ENCODE assay signal across 1 cellular context in the genomic region with DNA sequence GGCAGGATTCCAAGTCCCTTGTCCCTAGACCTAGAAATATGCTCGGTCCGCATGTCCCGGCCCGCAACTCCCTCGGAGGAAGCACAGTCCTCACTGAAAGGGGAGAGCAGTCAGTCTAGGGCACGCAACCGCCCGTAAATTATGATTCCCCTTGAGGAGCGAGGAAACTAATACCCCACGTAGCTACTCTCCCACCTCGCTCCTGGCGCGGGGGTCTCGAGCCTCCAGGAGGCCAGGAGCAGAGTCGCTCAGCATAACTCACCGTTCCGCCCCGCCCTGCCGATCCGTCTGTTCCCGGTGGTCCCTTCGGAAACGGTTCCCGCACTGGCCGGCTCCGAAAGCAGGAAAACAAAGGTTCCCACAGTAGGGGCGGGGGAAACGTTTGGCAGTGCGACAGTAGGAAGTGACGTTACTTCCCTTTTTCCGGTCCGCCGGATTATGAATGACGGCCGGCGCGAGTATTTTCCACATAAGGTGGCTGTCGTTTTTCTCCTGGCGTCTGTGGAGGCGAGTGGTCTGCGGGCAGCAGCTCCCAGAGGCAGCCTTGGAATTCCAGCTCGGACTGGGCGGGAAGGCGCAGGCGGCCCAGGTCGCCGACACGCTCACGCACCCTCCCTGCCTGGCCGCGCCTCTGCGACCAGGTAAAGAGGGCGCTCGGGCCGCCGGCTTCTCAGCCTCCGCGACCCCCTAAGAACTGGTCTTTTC.
TF ChIP-seq lines count a peak whose summit lies in the region.

A gene with protein sequence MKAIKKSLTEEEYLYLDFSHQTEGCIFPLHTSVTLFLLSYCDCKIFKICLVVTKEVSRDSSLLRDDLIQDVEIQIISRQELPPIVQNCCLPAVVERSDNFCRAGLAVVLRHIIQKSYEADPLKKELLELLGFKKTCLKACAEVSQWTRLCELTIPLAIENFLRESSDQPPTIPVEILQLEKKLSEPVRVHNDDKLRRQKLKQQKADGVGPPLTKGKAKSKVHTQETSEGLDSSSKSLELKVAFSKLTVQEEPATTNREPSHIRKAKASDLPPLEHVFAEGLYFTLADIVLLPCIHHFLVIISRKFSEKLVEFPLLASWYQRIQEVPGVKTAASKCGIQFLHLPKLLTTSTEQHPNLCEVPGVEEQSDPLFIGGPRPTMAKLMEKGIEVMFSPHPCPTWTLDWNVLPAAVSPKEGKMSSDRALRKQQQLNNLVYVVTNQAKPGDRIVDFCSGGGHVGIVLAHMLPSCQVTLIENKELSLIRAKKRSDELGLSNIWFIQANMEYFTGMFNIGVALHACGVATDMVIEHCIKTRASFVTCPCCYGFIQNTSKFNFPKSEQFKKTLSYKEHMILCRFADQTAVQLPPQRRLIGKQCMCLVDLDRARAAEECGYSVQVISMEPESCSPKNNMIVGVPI (plus strand): TSS at position 409 of the 705 bp plus-strand sequence. CDS start 8,830 bp downstream, outside the sequence.
Gene INTS12 (minus strand): TSS at position 314 of the 705 bp plus-strand sequence. CDS start 8,684 bp downstream, outside the sequence.

TF ChIP-seq in HepG2, 621 proteins besides CTCF, POLR2A, EP300 and RAD21 (continued from another document and continues in another):
- TF ChIP-seq, protein P1, sequence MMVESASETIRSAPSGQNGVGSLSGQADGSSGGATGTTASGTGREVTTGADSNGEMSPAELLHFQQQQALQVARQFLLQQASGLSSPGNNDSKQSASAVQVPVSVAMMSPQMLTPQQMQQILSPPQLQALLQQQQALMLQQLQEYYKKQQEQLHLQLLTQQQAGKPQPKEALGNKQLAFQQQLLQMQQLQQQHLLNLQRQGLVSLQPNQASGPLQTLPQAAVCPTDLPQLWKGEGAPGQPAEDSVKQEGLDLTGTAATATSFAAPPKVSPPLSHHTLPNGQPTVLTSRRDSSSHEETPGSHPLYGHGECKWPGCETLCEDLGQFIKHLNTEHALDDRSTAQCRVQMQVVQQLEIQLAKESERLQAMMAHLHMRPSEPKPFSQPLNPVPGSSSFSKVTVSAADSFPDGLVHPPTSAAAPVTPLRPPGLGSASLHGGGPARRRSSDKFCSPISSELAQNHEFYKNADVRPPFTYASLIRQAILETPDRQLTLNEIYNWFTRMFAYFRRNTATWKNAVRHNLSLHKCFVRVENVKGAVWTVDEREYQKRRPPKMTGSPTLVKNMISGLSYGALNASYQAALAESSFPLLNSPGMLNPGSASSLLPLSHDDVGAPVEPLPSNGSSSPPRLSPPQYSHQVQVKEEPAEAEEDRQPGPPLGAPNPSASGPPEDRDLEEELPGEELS (CRISPR knock-in tag; IDR thresholded peaks at IDR 0.05) = peak; percentile 75
- TF ChIP-seq AHDC1 (CRISPR knock-in tag; IDR thresholded peaks at IDR 0.05; ENCODE audit: borderline replicate concordance) (peak; percentile 82), CENPX (CRISPR knock-in tag; IDR thresholded peaks at IDR 0.05) (no peak), MEIS1 (CRISPR knock-in tag; IDR thresholded peaks at IDR 0.05; ENCODE audit: borderline replicate concordance) (peak; percentile 86), MIER2 (CRISPR knock-in tag; IDR thresholded peaks at IDR 0.05) (peak; percentile 87), KAT2B (IDR thresholded peaks at IDR 0.05; ENCODE audit: borderline replicate concordance, low read depth, low read length) (no peak), ZNF124 (CRISPR knock-in tag; IDR thresholded peaks at IDR 0.05) (peak; percentile 98), ZFP90 (CRISPR knock-in tag; IDR thresholded peaks at IDR 0.05; ENCODE audit: borderline replicate concordance) (peak; percentile 79; the same call in 1 of the 2 replicates), ZNF317 (CRISPR knock-in tag; IDR thresholded peaks at IDR 0.05) (peak; percentile 88), ZNF382 (CRISPR knock-in tag; IDR thresholded peaks at IDR 0.05; ENCODE audit: borderline replicate concordance) (no peak), EEA1 (CRISPR knock-in tag; IDR thresholded peaks at IDR 0.05; ENCODE audit: borderline replicate concordance) (peak; percentile 59; the same call in 1 of the 2 replicates), TARDBP (CRISPR knock-in tag; IDR thresholded peaks at IDR 0.05) (peak; percentile 98), ATAD3A (CRISPR knock-in tag; IDR thresholded peaks at IDR 0.05) (peak; percentile 33; the same call in 1 of the 2 replicates), ZNF616 (CRISPR knock-in tag; IDR thresholded peaks at IDR 0.05; ENCODE audit: low read depth) (peak; percentile 86; the same call in 1 of the 2 replicates), ZSCAN29 (CRISPR knock-in tag; conservative IDR thresholded peaks at IDR 0.05) (peak; percentile 81; the same call in 1 of the 2 replicates), ZNF496 (CRISPR knock-in tag; IDR thresholded peaks at IDR 0.05; ENCODE audit: insufficient replicate concordance) (no peak), ZBTB2 (CRISPR knock-in tag; IDR thresholded peaks at IDR 0.05; ENCODE audit: low read depth) (peak; percentile 100), TRIM24 (CRISPR knock-in tag; IDR thresholded peaks at IDR 0.05) (no peak), HNRNPL (IDR thresholded peaks at IDR 0.05; ENCODE audit: low read depth, low read length) (no peak), ZIK1 (CRISPR knock-in tag; IDR thresholded peaks at IDR 0.05; ENCODE audit: borderline replicate concordance, low read depth) (peak; percentile 95), PHF20 (CRISPR knock-in tag; IDR thresholded peaks at IDR 0.05) (peak; percentile 99), CHD4 (IDR thresholded peaks at IDR 0.05; ENCODE audit: borderline replicate concordance, low read length) (no peak), FOXK2 (IDR thresholded peaks at IDR 0.05) (peak; percentile 66; the same call in 1 of the 2 replicates), HNRNPK (IDR thresholded peaks at IDR 0.05; ENCODE audit: low read depth, low read length, poor library complexity, severe bottlenecking) (no peak)
- TF ChIP-seq, protein P2, sequence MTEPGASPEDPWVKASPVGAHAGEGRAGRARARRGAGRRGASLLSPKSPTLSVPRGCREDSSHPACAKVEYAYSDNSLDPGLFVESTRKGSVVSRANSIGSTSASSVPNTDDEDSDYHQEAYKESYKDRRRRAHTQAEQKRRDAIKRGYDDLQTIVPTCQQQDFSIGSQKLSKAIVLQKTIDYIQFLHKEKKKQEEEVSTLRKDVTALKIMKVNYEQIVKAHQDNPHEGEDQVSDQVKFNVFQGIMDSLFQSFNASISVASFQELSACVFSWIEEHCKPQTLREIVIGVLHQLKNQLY (CRISPR knock-in tag; IDR thresholded peaks at IDR 0.05) = peak; percentile 65; the same call in 1 of the 2 replicates
- TF ChIP-seq, protein P3, sequence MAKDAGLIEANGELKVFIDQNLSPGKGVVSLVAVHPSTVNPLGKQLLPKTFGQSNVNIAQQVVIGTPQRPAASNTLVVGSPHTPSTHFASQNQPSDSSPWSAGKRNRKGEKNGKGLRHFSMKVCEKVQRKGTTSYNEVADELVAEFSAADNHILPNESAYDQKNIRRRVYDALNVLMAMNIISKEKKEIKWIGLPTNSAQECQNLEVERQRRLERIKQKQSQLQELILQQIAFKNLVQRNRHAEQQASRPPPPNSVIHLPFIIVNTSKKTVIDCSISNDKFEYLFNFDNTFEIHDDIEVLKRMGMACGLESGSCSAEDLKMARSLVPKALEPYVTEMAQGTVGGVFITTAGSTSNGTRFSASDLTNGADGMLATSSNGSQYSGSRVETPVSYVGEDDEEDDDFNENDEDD (CRISPR knock-in tag; IDR thresholded peaks at IDR 0.05; ENCODE audit: borderline replicate concordance) = peak; percentile 93; the same call in 1 of the 2 replicates
- TF ChIP-seq, protein P4, sequence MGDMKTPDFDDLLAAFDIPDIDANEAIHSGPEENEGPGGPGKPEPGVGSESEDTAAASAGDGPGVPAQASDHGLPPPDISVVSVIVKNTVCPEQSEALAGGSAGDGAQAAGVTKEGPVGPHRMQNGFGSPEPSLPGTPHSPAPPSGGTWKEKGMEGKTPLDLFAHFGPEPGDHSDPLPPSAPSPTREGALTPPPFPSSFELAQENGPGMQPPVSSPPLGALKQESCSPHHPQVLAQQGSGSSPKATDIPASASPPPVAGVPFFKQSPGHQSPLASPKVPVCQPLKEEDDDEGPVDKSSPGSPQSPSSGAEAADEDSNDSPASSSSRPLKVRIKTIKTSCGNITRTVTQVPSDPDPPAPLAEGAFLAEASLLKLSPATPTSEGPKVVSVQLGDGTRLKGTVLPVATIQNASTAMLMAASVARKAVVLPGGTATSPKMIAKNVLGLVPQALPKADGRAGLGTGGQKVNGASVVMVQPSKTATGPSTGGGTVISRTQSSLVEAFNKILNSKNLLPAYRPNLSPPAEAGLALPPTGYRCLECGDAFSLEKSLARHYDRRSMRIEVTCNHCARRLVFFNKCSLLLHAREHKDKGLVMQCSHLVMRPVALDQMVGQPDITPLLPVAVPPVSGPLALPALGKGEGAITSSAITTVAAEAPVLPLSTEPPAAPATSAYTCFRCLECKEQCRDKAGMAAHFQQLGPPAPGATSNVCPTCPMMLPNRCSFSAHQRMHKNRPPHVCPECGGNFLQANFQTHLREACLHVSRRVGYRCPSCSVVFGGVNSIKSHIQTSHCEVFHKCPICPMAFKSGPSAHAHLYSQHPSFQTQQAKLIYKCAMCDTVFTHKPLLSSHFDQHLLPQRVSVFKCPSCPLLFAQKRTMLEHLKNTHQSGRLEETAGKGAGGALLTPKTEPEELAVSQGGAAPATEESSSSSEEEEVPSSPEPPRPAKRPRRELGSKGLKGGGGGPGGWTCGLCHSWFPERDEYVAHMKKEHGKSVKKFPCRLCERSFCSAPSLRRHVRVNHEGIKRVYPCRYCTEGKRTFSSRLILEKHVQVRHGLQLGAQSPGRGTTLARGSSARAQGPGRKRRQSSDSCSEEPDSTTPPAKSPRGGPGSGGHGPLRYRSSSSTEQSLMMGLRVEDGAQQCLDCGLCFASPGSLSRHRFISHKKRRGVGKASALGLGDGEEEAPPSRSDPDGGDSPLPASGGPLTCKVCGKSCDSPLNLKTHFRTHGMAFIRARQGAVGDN (CRISPR knock-in tag; IDR thresholded peaks at IDR 0.05) = peak; percentile 96
- TF ChIP-seq, protein P5, sequence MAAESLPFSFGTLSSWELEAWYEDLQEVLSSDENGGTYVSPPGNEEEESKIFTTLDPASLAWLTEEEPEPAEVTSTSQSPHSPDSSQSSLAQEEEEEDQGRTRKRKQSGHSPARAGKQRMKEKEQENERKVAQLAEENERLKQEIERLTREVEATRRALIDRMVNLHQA (CRISPR knock-in tag; IDR thresholded peaks at IDR 0.05) = peak; percentile 89; the same call in 1 of the 2 replicates
- TF ChIP-seq, protein P6, sequence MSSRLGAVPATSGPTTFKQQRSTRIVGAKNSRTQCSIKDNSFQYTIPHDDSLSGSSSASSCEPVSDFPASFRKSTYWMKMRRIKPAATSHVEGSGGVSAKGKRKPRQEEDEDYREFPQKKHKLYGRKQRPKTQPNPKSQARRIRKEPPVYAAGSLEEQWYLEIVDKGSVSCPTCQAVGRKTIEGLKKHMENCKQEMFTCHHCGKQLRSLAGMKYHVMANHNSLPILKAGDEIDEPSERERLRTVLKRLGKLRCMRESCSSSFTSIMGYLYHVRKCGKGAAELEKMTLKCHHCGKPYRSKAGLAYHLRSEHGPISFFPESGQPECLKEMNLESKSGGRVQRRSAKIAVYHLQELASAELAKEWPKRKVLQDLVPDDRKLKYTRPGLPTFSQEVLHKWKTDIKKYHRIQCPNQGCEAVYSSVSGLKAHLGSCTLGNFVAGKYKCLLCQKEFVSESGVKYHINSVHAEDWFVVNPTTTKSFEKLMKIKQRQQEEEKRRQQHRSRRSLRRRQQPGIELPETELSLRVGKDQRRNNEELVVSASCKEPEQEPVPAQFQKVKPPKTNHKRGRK (CRISPR knock-in tag; IDR thresholded peaks at IDR 0.05) = no peak; the same call in 1 of the 2 replicates
- TF ChIP-seq, protein P7, sequence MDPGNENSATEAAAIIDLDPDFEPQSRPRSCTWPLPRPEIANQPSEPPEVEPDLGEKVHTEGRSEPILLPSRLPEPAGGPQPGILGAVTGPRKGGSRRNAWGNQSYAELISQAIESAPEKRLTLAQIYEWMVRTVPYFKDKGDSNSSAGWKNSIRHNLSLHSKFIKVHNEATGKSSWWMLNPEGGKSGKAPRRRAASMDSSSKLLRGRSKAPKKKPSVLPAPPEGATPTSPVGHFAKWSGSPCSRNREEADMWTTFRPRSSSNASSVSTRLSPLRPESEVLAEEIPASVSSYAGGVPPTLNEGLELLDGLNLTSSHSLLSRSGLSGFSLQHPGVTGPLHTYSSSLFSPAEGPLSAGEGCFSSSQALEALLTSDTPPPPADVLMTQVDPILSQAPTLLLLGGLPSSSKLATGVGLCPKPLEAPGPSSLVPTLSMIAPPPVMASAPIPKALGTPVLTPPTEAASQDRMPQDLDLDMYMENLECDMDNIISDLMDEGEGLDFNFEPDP (CRISPR knock-in tag; conservative IDR thresholded peaks at IDR 0.05) = 0 out of 2 replicates have a peak, but pooled peaks have one; percentile 36
